8 cellular contexts compared by ENCODE assay signal in the genomic region with DNA sequence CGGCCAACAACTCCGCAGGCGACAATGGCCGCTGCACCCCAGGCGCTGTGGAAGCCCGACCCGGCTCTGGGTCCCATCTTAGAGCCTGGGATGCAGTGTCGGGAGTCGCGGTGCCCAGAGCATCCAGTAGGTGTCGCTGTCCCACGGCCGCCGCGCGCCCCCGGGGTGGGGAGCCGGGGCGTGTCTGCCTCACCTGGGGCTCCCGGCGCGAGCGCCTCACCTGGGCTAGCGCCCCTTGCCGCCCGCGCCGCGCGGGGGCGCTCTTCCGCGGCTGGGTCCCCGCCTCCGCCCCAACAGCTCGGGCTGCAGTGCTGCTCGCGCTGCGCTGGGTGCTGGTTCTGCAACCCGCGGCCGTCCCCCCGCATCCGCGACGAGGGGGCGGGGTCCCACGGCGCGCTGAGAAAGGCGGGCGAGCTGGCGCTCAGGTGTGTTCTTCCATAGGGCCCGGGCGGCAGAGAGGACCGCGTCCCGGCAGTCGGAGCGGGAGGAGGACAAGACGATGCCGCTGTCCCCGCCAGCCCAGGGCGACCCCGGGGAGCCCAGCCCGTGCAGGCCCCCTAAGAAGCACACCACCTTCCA. TPM values are rescaled to one million over a fixed set of nuclear protein-coding genes. Genes with fewer than 3 reads are reported as not detected.
DNase-seq lines count a peak whose midpoint lies in the region; ATAC-seq and TF ChIP-seq lines count a peak whose summit lies in the region.

A gene with protein sequence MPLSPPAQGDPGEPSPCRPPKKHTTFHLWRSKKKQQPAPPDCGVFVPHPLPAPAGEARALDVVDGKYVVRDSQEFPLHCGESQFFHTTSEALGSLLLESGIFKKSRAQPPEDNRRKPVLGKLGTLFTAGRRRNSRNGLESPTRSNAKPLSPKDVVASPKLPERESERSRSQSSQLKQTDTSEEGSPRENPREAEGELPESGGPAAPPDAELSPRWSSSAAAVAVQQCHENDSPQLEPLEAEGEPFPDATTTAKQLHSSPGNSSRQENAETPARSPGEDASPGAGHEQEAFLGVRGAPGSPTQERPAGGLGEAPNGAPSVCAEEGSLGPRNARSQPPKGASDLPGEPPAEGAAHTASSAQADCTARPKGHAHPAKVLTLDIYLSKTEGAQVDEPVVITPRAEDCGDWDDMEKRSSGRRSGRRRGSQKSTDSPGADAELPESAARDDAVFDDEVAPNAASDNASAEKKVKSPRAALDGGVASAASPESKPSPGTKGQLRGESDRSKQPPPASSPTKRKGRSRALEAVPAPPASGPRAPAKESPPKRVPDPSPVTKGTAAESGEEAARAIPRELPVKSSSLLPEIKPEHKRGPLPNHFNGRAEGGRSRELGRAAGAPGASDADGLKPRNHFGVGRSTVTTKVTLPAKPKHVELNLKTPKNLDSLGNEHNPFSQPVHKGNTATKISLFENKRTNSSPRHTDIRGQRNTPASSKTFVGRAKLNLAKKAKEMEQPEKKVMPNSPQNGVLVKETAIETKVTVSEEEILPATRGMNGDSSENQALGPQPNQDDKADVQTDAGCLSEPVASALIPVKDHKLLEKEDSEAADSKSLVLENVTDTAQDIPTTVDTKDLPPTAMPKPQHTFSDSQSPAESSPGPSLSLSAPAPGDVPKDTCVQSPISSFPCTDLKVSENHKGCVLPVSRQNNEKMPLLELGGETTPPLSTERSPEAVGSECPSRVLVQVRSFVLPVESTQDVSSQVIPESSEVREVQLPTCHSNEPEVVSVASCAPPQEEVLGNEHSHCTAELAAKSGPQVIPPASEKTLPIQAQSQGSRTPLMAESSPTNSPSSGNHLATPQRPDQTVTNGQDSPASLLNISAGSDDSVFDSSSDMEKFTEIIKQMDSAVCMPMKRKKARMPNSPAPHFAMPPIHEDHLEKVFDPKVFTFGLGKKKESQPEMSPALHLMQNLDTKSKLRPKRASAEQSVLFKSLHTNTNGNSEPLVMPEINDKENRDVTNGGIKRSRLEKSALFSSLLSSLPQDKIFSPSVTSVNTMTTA (N-terminal part only) (plus strand): TSS at position 308 of the 579 bp plus-strand sequence. CDS start 192 bp downstream, at position 500.

- H3K9me3 ChIP-seq in gastroesophageal sphincter, result no peaks in the 10 kb centered on the region
- no peaks in the 10 kb centered on the region for H3K9me3 ChIP-seq in tibial artery

- H3K36me3 ChIP-seq in gastroesophageal sphincter, result no peaks in the 10 kb centered on the region
- H3K36me3 ChIP-seq in tibial artery, result no peaks in the 10 kb centered on the region

- no peak for TF ChIP-seq EP300 in gastroesophageal sphincter (IDR thresholded peaks at IDR 0.05)

- no peaks in the 10 kb centered on the region for H3K27me3 ChIP-seq in HL-60 (ENCODE audit: insufficient read depth, poor library complexity, severe bottlenecking)
- peaks cover 83% of the 10 kb centered on the region for H3K27me3 ChIP-seq in gastroesophageal sphincter
- H3K27me3 ChIP-seq in tibial artery, result peaks cover 4 to 48% of the 10 kb centered on the region in 2 donors

- no peak within 1 kb of the TSS for H3K27ac ChIP-seq in HL-60 (replicated peaks)
- H3K27ac ChIP-seq in gastroesophageal sphincter, result no peak within 1 kb of the TSS
- no peak within 1 kb of the TSS for H3K27ac ChIP-seq in tibial artery

- intact Hi-C loops in tibial artery (cut with DNase I; ENCODE audit: low total_unique reads), result no loop called here

- peaks cover 2 to 16% (median 11%) of the 10 kb centered on the region in 3 donors for H3K4me1 ChIP-seq in gastroesophageal sphincter
- H3K4me1 ChIP-seq in tibial artery, result peaks cover 0 to 16% (median 12%) of the 10 kb centered on the region in 4 donors

- H3K4me3 ChIP-seq in HL-60 (replicated peaks; ENCODE audit: insufficient read depth, low read length) (peak within 1 kb of the TSS; percentile 45), gastroesophageal sphincter (peak within 1 kb of the TSS; percentile 11 to 53), tibial artery (peak within 1 kb of the TSS; percentile 28 to 51)

- TF ChIP-seq POLR2A in gastroesophageal sphincter (IDR thresholded peaks at IDR 0.05), result no peak

- TF ChIP-seq CTCF in HL-60 (IDR thresholded peaks at IDR 0.05; ENCODE audit: insufficient read depth, low read length), result peak; percentile 51
- TF ChIP-seq CTCF in gastroesophageal sphincter (IDR thresholded peaks at IDR 0.05), result peak; percentile 32 to 89 (median 48)
- peak; percentile 45 to 64 for TF ChIP-seq CTCF in tibial artery (IDR thresholded peaks at IDR 0.05)

- DNase-seq in A172 (ENCODE audit: low spot score), result peak; percentile 6
- peak; percentile 16 to 44 for DNase-seq in HL-60 (ENCODE audit: low read depth in 1 of 2, low spot score in 1 of 2)
- DNase-seq in RKO (ENCODE audit: low spot score), result peak; percentile 19
- DNase-seq in activated effector memory CD4-positive, alpha-beta T cell treated with Interleukin-2 at 50 U/mL for 16 hours, result peak; percentile 64
- peak; percentile 2 for DNase-seq in occipital lobe (lab: John Stamatoyannopoulos, UW)
- no peak for DNase-seq in tibial artery

- WGBS in gastroesophageal sphincter (ENCODE audit: low coverage in 1 of 2), 2 donors, result no CpG with 5 or more reads among the region's 66 CpGs

- ATAC-seq in GM18867 (IDR thresholded peaks at IDR 0.05; ENCODE audit: unreplicated experiment) (peak; percentile 76), gastroesophageal sphincter (peak; percentile 69)

RNA-seq across cellular contexts. Expression of the gene that starts here (rescaled TPM):
- total RNA-seq in A172 (2014; rRNA removed; shearing (Covaris generic)), result 24.9 and 45.2 TPM in 2 replicates
- total RNA-seq in gastroesophageal sphincter (10 to 100 TPM in 1 of 4 donors, 1 to 10 TPM in 3; 3.1 to 10.8 (median 4.1) TPM), occipital lobe (0.31 TPM)

Comparison
In these comparisons a context has a peak if more than half of its experiments do, and no peak if none do; other contexts are left out.
1. Peak in DNase-seq in occipital lobe; RNA of the gene not detected or under 1 TPM.
2. DNase-seq: peak in A172 (single experiment), HL-60 (2 of 2), RKO (single experiment) and activated effector memory CD4-positive, alpha-beta T cell treated with Interleukin-2 at 50 U/mL for 16 hours (single experiment); none in tibial artery (0 of 2).
3. Peak in every context shown above with its lines, with median percentiles within 50 percentile points of each other: H3K4me3 ChIP-seq and CTCF ChIP-seq.